In genomic region chr2:37380787-37381186, GRCh38 we compare ENCODE assay signal across 1 cellular context. TPM values are rescaled to one million over a fixed set of nuclear protein-coding genes. Genes with fewer than 3 reads are reported as not detected.
"Had no signal": no experiment of that assay in that cellular context is flagged by ENCODE, and none has a peak within 500 bp of the region (broad histone marks: within the 10 kb centered on the region; RNA-seq: fewer than 3 reads in every experiment).

No MANE protein-coding gene starts in this region.

RNA-seq across cellular contexts. Expression of gene QPCT, which starts 36.4 kb away (rescaled TPM):
- total RNA-seq: MCF 10A had no signal
